17 cellular contexts compared by ENCODE assay signal in genomic region chr17:66276328-66276937, GRCh38. TPM values are rescaled to one million over a fixed set of nuclear protein-coding genes. Genes with fewer than 3 reads are reported as not detected.
A peak's percentile ranks its signal among the peaks of the same experiment; 100 is the strongest.
DNase-seq lines count a peak whose midpoint lies in the region; ATAC-seq, FAIRE-seq and TF ChIP-seq lines count a peak whose summit lies in the region.
"Had no signal": no experiment of that assay in that cellular context is flagged by ENCODE, and none has a peak within 500 bp of the region (broad histone marks: within the 10 kb centered on the region; RNA-seq: fewer than 3 reads in every experiment).

No MANE protein-coding gene starts in this region.

- ATAC-seq in SK-N-SH treated with all-trans-retinoic acid at 6 μM for 48 hours (peak; percentile 13), GM18873 (IDR thresholded peaks at IDR 0.05; ENCODE audit: low FRiP score, unreplicated experiment) (no peak)
- ATAC-seq: stimulated activated naive B cell treated with anti-CD40 and anti-IgM and Interleukin-4, amounts not matched to agents 10 μg/mL and 1 μg/mL and 100 μg/mL, for 72 hours had no signal

- DNase-seq in HT-29 (ENCODE audit: low spot score) (peak; percentile 36), fibroblast of peridontal ligament (ENCODE audit: extremely low read depth) (peak; percentile 40), small intestine (peak; percentile 19), ascending aorta (ENCODE audit: low spot score in 2 of 2) (no peak), suprapubic skin (ENCODE audit: low spot score in 2 of 2) (no peak)
- DNase-seq: activated gamma-delta T cell; hypothalamus; Kasumi-1; left ventricle myocardium inferior; NCI-H1694; NCI-H526; stimulated activated naive B cell treated with anti-CD40 and anti-IgM and Interleukin-4, amounts not matched to agents 10 μg/mL and 1 μg/mL and 100 μg/mL, for 72 hours had no signal

- FAIRE-seq in small intestine (lab: Jason Lieb, UNC): no peak

- no peak for TF ChIP-seq EP300 in suprapubic skin (IDR thresholded peaks at IDR 0.05)

- TF ChIP-seq POLR2A in suprapubic skin (IDR thresholded peaks at IDR 0.05): no peak

- H3K9me3 ChIP-seq in small intestine (ENCODE audit: control insufficient read depth, low read depth) (no peaks in the 10 kb centered on the region), ascending aorta (no peaks in the 10 kb centered on the region), suprapubic skin (no peaks in the 10 kb centered on the region)
- H3K9me3 ChIP-seq: right lobe of liver had no signal

- H3K4me3 ChIP-seq in small intestine (ENCODE audit: low read depth in 1 of 2, low read length in 2 of 2): no peak overlapping the region
- no peak overlapping the region for H3K4me3 ChIP-seq in ascending aorta
- H3K4me3 ChIP-seq in suprapubic skin: no peak overlapping the region
- H3K4me3 ChIP-seq: left ventricle myocardium inferior, right lobe of liver had no signal

- H3K27me3 ChIP-seq in small intestine (ENCODE audit: control insufficient read depth in 2 of 2, insufficient read depth in 2 of 2, low read length in 2 of 2) (no peaks in the 10 kb centered on the region), ascending aorta (no peaks in the 10 kb centered on the region), suprapubic skin (no peaks in the 10 kb centered on the region)
- H3K27me3 ChIP-seq: right lobe of liver had no signal

- TF ChIP-seq CTCF in ascending aorta (IDR thresholded peaks at IDR 0.05) (no peak), suprapubic skin (IDR thresholded peaks at IDR 0.05) (no peak)

- H3K4me1 ChIP-seq in small intestine (ENCODE audit: control insufficient read depth in 2 of 2, insufficient read depth in 1 of 2, low read depth in 1 of 2, low read length in 1 of 2) (peaks cover 0 to 2% of the 10 kb centered on the region in 2 donors), ascending aorta (no peaks in the 10 kb centered on the region), suprapubic skin (no peaks in the 10 kb centered on the region)
- H3K4me1 ChIP-seq: left ventricle myocardium inferior, right lobe of liver had no signal

- WGBS in small intestine, 3 donors: 85 to 94% (median 88%) methylated on average over 3 of the region's 3 CpGs
- WGBS in suprapubic skin: 88% methylated on average over 3 of the region's 3 CpGs

- no peaks in the 10 kb centered on the region for H3K36me3 ChIP-seq in small intestine (ENCODE audit: control insufficient read depth in 2 of 2, insufficient read depth in 2 of 2, low read length in 2 of 2)
- no peaks in the 10 kb centered on the region for H3K36me3 ChIP-seq in ascending aorta
- no peaks in the 10 kb centered on the region for H3K36me3 ChIP-seq in suprapubic skin
- H3K36me3 ChIP-seq: left ventricle myocardium inferior, right lobe of liver had no signal

- H3K27ac ChIP-seq in small intestine (ENCODE audit: low read depth in 1 of 2, low read length in 1 of 2): no peak overlapping the region
- no peak overlapping the region for H3K27ac ChIP-seq in ascending aorta
- H3K27ac ChIP-seq in suprapubic skin: no peak overlapping the region
- H3K27ac ChIP-seq: left ventricle myocardium inferior, right lobe of liver had no signal

- intact Hi-C loops in ascending aorta (cut with DNase I): no loop called here

TF ChIP-seq in SK-N-SH treated with all-trans-retinoic acid at 6 μM for 48 hours, 23 proteins besides CTCF, POLR2A, EP300 and RAD21:
- TF ChIP-seq ZC3H10 (CRISPR knock-in tag; IDR thresholded peaks at IDR 0.05) (no peak), RARB (CRISPR knock-in tag; IDR thresholded peaks at IDR 0.05) (no peak), TOX (CRISPR knock-in tag; IDR thresholded peaks at IDR 0.05; ENCODE audit: borderline replicate concordance) (no peak), ZNF70 (CRISPR knock-in tag; IDR thresholded peaks at IDR 0.05) (no peak), TCF4 (CRISPR knock-in tag; IDR thresholded peaks at IDR 0.05; ENCODE audit: borderline replicate concordance) (no peak), SNAI2 (CRISPR knock-in tag; IDR thresholded peaks at IDR 0.05) (no peak), ZFP30 (CRISPR knock-in tag; IDR thresholded peaks at IDR 0.05) (no peak), CREB5 (CRISPR knock-in tag; IDR thresholded peaks at IDR 0.05; ENCODE audit: low read depth) (no peak), ZFP3 (CRISPR knock-in tag; IDR thresholded peaks at IDR 0.05) (no peak), PPARA (CRISPR knock-in tag; IDR thresholded peaks at IDR 0.05; ENCODE audit: borderline replicate concordance) (no peak), ARNTL (CRISPR knock-in tag; IDR thresholded peaks at IDR 0.05; ENCODE audit: borderline replicate concordance, low read depth) (no peak)
- TF ChIP-seq, protein P1, sequence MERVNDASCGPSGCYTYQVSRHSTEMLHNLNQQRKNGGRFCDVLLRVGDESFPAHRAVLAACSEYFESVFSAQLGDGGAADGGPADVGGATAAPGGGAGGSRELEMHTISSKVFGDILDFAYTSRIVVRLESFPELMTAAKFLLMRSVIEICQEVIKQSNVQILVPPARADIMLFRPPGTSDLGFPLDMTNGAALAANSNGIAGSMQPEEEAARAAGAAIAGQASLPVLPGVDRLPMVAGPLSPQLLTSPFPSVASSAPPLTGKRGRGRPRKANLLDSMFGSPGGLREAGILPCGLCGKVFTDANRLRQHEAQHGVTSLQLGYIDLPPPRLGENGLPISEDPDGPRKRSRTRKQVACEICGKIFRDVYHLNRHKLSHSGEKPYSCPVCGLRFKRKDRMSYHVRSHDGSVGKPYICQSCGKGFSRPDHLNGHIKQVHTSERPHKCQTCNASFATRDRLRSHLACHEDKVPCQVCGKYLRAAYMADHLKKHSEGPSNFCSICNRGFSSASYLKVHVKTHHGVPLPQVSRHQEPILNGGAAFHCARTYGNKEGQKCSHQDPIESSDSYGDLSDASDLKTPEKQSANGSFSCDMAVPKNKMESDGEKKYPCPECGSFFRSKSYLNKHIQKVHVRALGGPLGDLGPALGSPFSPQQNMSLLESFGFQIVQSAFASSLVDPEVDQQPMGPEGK (CRISPR knock-in tag; IDR thresholded peaks at IDR 0.05; ENCODE audit: borderline replicate concordance): no peak
- TF ChIP-seq, protein P2, sequence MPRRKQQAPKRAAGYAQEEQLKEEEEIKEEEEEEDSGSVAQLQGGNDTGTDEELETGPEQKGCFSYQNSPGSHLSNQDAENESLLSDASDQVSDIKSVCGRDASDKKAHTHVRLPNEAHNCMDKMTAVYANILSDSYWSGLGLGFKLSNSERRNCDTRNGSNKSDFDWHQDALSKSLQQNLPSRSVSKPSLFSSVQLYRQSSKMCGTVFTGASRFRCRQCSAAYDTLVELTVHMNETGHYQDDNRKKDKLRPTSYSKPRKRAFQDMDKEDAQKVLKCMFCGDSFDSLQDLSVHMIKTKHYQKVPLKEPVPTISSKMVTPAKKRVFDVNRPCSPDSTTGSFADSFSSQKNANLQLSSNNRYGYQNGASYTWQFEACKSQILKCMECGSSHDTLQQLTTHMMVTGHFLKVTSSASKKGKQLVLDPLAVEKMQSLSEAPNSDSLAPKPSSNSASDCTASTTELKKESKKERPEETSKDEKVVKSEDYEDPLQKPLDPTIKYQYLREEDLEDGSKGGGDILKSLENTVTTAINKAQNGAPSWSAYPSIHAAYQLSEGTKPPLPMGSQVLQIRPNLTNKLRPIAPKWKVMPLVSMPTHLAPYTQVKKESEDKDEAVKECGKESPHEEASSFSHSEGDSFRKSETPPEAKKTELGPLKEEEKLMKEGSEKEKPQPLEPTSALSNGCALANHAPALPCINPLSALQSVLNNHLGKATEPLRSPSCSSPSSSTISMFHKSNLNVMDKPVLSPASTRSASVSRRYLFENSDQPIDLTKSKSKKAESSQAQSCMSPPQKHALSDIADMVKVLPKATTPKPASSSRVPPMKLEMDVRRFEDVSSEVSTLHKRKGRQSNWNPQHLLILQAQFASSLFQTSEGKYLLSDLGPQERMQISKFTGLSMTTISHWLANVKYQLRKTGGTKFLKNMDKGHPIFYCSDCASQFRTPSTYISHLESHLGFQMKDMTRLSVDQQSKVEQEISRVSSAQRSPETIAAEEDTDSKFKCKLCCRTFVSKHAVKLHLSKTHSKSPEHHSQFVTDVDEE (CRISPR knock-in tag; IDR thresholded peaks at IDR 0.05): no peak

RNA-seq across cellular contexts. Expression of gene PRKCA, which starts 26.0 kb away (rescaled TPM):
- 6.6 and 7.1 TPM in 2 replicates for total RNA-seq in HT-29 (2014; rRNA removed; shearing (Covaris generic))
- polyA plus RNA-seq in small intestine: 10 to 100 TPM; 11.3 to 26.6 (median 20.5) TPM
- total RNA-seq in ascending aorta (3.2 TPM), suprapubic skin (10 to 100 TPM in 3 of 4 donors, 1 to 10 TPM in 1; 9.8 to 25.6 (median 12.2) TPM)

RNA-seq across cellular contexts. Expression of gene APOH, which starts 47.2 kb away (rescaled TPM):
- 20.8 and 22.1 TPM in 2 replicates for total RNA-seq in HT-29 (2014; rRNA removed; shearing (Covaris generic))
- under 1 TPM in 1 of 3 donors, not detected in 2; 0.54 TPM for polyA plus RNA-seq in small intestine
- 4.7 TPM for total RNA-seq in ascending aorta
- 1 to 10 TPM in 1 of 4 donors, not detected in 3; 6.1 TPM for total RNA-seq in suprapubic skin
- total RNA-seq: activated CD8-positive, alpha-beta memory T cell treated with anti-CD3 and anti-CD28 coated beads for 36 hours; epithelial cell of proximal tubule; left ventricle myocardium inferior had no signal

Comparison
In these comparisons a context has a peak if more than half of its experiments do, and no peak if none do; other contexts are left out.
1. DNase-seq: peak in HT-29 (single experiment), fibroblast of peridontal ligament (single experiment) and small intestine (single experiment); none in ascending aorta (0 of 2) and suprapubic skin (0 of 2).